ENCODE assay signal across 15 cellular contexts in genomic region chr5:150107909-150108447, GRCh38. TPM values are rescaled to one million over a fixed set of nuclear protein-coding genes. Genes with fewer than 3 reads are reported as not detected.
A peak's percentile ranks its signal among the peaks of the same experiment; 100 is the strongest.
DNase-seq lines count a peak whose midpoint lies in the region; ATAC-seq, FAIRE-seq and TF ChIP-seq lines count a peak whose summit lies in the region.
"Had no signal": no experiment of that assay in that cellular context is flagged by ENCODE, and none has a peak within 500 bp of the region (broad histone marks: within the 10 kb centered on the region; RNA-seq: fewer than 3 reads in every experiment).

No MANE protein-coding gene starts in this region.

- H3K36me3 ChIP-seq in small intestine (ENCODE audit: control insufficient read depth in 2 of 2, insufficient read depth in 2 of 2, low read length in 2 of 2) (no peaks in the 10 kb centered on the region), aorta (ENCODE audit: control insufficient read depth in 1 of 2, insufficient read depth in 2 of 2, low read length in 1 of 2) (no peaks in the 10 kb centered on the region), suprapubic skin (no peaks in the 10 kb centered on the region)
- H3K36me3 ChIP-seq: cardiac muscle cell had no signal

- H3K4me1 ChIP-seq in small intestine (ENCODE audit: control insufficient read depth in 2 of 2, insufficient read depth in 1 of 2, low read depth in 1 of 2, low read length in 1 of 2) (peaks cover 8 to 17% of the 10 kb centered on the region in 2 donors), aorta (ENCODE audit: control insufficient read depth in 1 of 2, insufficient read depth in 2 of 2, low read length in 2 of 2) (no peaks in the 10 kb centered on the region), suprapubic skin (peaks cover 14% of the 10 kb centered on the region)

- TF ChIP-seq CTCF in suprapubic skin (IDR thresholded peaks at IDR 0.05) = no peak

- WGBS in small intestine, 3 donors = 40 to 59% (median 59%) methylated on average over 4 of the region's 4 CpGs
- 86 to 88% methylated on average over 4 of the region's 4 CpGs for WGBS in aorta, 2 donors
- 50% methylated on average over 4 of the region's 4 CpGs for WGBS in suprapubic skin

- H3K27me3 ChIP-seq in small intestine (ENCODE audit: control insufficient read depth in 2 of 2, insufficient read depth in 2 of 2, low read length in 2 of 2) (no peaks in the 10 kb centered on the region), aorta (ENCODE audit: control insufficient read depth in 1 of 2, insufficient read depth in 2 of 2, low read length in 1 of 2) (no peaks in the 10 kb centered on the region), suprapubic skin (no peaks in the 10 kb centered on the region)
- H3K27me3 ChIP-seq: cardiac muscle cell had no signal

- no peak for TF ChIP-seq EP300 in suprapubic skin (IDR thresholded peaks at IDR 0.05)

- DNase-seq in ELR (ENCODE audit: low read depth) (peak; percentile 14), amniotic epithelial cell (ENCODE audit: low read depth) (peak; percentile 89), iPS-NIHi7 (ENCODE audit: extremely low spot score) (peak; percentile 12), small intestine (peak; percentile 88), activated gamma-delta T cell (lab: John Stamatoyannopoulos, UW) (no peak), aorta (no peak), NCI-H524 treated with DMSO at 0.1 percent for 48 hours (lab: John Stamatoyannopoulos, UW) (no peak), suprapubic skin (ENCODE audit: low spot score in 2 of 2) (no peak)
- DNase-seq: NCI-H1417 treated with DMSO at 0.1 percent for 48 hours, NCI-H748 treated with DMSO at 0.1 percent for 48 hours had no signal

- TF ChIP-seq POLR2A in suprapubic skin (IDR thresholded peaks at IDR 0.05) = no peak

- ATAC-seq in aorta (ENCODE audit: low FRiP score) = no peak
- ATAC-seq: esophagus mucosa had no signal

- H3K27ac ChIP-seq in small intestine (ENCODE audit: low read depth in 1 of 2, low read length in 1 of 2) = peak overlapping the region; percentile 52 to 67
- H3K27ac ChIP-seq in aorta (ENCODE audit: low read depth in 1 of 2, low read length in 2 of 2) = no peak overlapping the region
- no peak overlapping the region for H3K27ac ChIP-seq in suprapubic skin
- H3K27ac ChIP-seq: cardiac muscle cell had no signal

- intact Hi-C loops in aorta (cut with DNase I) = no loop called here

- H3K9me3 ChIP-seq in small intestine (ENCODE audit: control insufficient read depth, low read depth) (no peaks in the 10 kb centered on the region), aorta (ENCODE audit: control insufficient read depth, low read length) (no peaks in the 10 kb centered on the region), suprapubic skin (no peaks in the 10 kb centered on the region)

- no peak overlapping the region for H3K4me3 ChIP-seq in small intestine (ENCODE audit: low read depth in 1 of 2, low read length in 2 of 2)
- no peak overlapping the region for H3K4me3 ChIP-seq in aorta (ENCODE audit: low read length in 2 of 2)
- H3K4me3 ChIP-seq in suprapubic skin = no peak overlapping the region
- H3K4me3 ChIP-seq: cardiac muscle cell had no signal

- no peak for FAIRE-seq in small intestine (lab: Jason Lieb, UNC)
- FAIRE-seq: H1, keratinocyte had no signal

RNA-seq across cellular contexts. Expression of gene CSF1R, which starts 21.6 kb away (rescaled TPM):
- polyA plus RNA-seq in small intestine (1 to 10 TPM; 4.1 to 7.2 (median 4.9) TPM), aorta (10 to 100 TPM in 1 of 2 donors, 1 to 10 TPM in 1; 3.4 to 15.0 TPM)
- total RNA-seq in aorta (100 to 1,000 TPM in 1 of 2 donors, 10 to 100 TPM in 1; 35.3 to 125 TPM), suprapubic skin (10 to 100 TPM in 3 of 4 donors, 1 to 10 TPM in 1; 9.9 to 39.7 (median 19.7) TPM)
- total RNA-seq: cardiac muscle cell, H1, neural crest cell had no signal
- polyA plus RNA-seq: keratinocyte had no signal

RNA-seq across cellular contexts. Expression of gene PDGFRB, which starts 47.7 kb away (rescaled TPM):
- 10 to 100 TPM in 1 of 3 donors, 1 to 10 TPM in 1, under 1 TPM in 1; 0.45 to 31.6 (median 1.6) TPM for polyA plus RNA-seq in small intestine
- total RNA-seq in aorta = 100 to 1,000 TPM; 217 to 360 TPM
- 100 to 1,000 TPM in 1 of 2 donors, 10 to 100 TPM in 1; 44.0 to 353 TPM for polyA plus RNA-seq in aorta
- 10 to 100 TPM; 23.8 to 51.4 (median 43.9) TPM for total RNA-seq in suprapubic skin

RNA-seq across cellular contexts. Expression of gene CDX1, which starts 58.6 kb away (rescaled TPM):
- polyA plus RNA-seq in small intestine (100 to 1,000 TPM; 205 to 238 (median 219) TPM), aorta (10 to 100 TPM in 1 of 2 donors, under 1 TPM in 1; 0.69 to 30.2 TPM)
- total RNA-seq in aorta (not detected), suprapubic skin (under 1 TPM in 2 of 4 donors, not detected in 2; 0.26 to 0.76 TPM)
- total RNA-seq: cardiac muscle cell, esophagus mucosa, H1, neural crest cell had no signal
- polyA plus RNA-seq: H1, keratinocyte had no signal

Comparison
In these comparisons a context has a peak if more than half of its experiments do, and no peak if none do; other contexts are left out.
1. DNase-seq: peak in ELR (single experiment), amniotic epithelial cell (single experiment), iPS-NIHi7 (single experiment) and small intestine (single experiment); none in activated gamma-delta T cell (single experiment), aorta (0 of 2), NCI-H524 treated with DMSO at 0.1 percent for 48 hours (single experiment) and suprapubic skin (0 of 2).
2. H3K27ac ChIP-seq: peak in small intestine (2 of 2); none in aorta (0 of 2) and suprapubic skin (single experiment).
3. RNA of gene PDGFRB, which starts 47.7 kb away (total RNA-seq): 217 to 360 TPM in aorta; 23.8 to 51.4 TPM in suprapubic skin; every median in the first group is over 4 times any median in the second.